ENCODE assay signal across 2 cellular contexts in genomic region chr6:85864453-85865401, GRCh38.
TF ChIP-seq lines count a peak whose summit lies in the region.

No MANE protein-coding gene starts in this region.

TF ChIP-seq in SK-N-SH, 30 proteins besides CTCF, POLR2A, EP300 and RAD21 (continued from another document):
- TF ChIP-seq REST (IDR thresholded peaks at IDR 0.05; ENCODE audit: low read depth, low read length), result no peak
TF ChIP-seq in SK-N-SH: peak in this region for 0.

TF ChIP-seq in SK-N-SH treated with all-trans-retinoic acid at 6 μM for 48 hours, 23 proteins besides CTCF, POLR2A, EP300 and RAD21 (continued from another document):
- TF ChIP-seq, protein P1, sequence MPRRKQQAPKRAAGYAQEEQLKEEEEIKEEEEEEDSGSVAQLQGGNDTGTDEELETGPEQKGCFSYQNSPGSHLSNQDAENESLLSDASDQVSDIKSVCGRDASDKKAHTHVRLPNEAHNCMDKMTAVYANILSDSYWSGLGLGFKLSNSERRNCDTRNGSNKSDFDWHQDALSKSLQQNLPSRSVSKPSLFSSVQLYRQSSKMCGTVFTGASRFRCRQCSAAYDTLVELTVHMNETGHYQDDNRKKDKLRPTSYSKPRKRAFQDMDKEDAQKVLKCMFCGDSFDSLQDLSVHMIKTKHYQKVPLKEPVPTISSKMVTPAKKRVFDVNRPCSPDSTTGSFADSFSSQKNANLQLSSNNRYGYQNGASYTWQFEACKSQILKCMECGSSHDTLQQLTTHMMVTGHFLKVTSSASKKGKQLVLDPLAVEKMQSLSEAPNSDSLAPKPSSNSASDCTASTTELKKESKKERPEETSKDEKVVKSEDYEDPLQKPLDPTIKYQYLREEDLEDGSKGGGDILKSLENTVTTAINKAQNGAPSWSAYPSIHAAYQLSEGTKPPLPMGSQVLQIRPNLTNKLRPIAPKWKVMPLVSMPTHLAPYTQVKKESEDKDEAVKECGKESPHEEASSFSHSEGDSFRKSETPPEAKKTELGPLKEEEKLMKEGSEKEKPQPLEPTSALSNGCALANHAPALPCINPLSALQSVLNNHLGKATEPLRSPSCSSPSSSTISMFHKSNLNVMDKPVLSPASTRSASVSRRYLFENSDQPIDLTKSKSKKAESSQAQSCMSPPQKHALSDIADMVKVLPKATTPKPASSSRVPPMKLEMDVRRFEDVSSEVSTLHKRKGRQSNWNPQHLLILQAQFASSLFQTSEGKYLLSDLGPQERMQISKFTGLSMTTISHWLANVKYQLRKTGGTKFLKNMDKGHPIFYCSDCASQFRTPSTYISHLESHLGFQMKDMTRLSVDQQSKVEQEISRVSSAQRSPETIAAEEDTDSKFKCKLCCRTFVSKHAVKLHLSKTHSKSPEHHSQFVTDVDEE (CRISPR knock-in tag; IDR thresholded peaks at IDR 0.05), result no peak
- TF ChIP-seq ARNTL (CRISPR knock-in tag; IDR thresholded peaks at IDR 0.05; ENCODE audit: borderline replicate concordance, low read depth) (no peak), ZNF8 (CRISPR knock-in tag; IDR thresholded peaks at IDR 0.05) (no peak), CSDC2 (CRISPR knock-in tag; IDR thresholded peaks at IDR 0.05) (no peak), RARB (CRISPR knock-in tag; IDR thresholded peaks at IDR 0.05) (no peak), TCF4 (CRISPR knock-in tag; IDR thresholded peaks at IDR 0.05; ENCODE audit: borderline replicate concordance) (no peak), ISL1 (CRISPR knock-in tag; IDR thresholded peaks at IDR 0.05) (no peak)
